In the genomic region with DNA sequence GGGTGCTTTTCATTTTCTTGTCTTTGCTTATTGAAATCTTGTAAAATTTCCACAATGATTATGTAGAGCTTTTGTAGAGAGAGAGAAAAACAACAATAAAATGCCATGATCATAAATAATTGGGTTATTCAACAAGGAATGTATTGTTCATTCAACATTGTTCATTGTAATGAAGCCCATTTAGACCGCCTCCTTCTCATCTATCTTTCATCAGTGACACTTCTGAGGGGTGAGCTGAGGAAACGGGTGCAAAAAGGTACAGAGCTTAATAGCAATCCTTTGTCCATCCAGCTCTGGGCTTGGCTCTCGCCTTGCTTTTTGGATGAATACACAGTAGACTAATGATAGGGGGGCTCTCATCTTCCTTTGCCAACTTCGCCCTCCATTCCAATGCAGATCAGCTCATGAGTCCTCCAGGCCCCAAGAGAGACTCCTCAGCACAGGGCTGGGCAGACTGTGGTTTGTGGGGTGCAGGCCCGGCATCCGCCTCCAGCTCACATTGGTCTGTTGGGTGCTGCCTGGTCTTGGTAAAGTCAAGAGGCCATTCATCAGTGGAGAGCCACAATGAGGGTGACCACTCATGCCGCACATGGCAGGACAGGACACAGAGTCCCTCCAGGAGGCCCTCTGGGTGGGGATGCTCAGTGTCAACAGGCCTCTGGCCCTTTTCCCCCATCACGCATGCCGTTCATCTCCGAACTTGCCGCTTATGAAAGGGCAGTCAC, we compare ENCODE assay signal across 24 cellular contexts. TPM values are rescaled to one million over a fixed set of nuclear protein-coding genes. Genes with fewer than 3 reads are reported as not detected.
DNase-seq lines count a peak whose midpoint lies in the region; ATAC-seq and TF ChIP-seq lines count a peak whose summit lies in the region.
"Had no signal": no experiment of that assay in that cellular context is flagged by ENCODE, and none has a peak within 500 bp of the region (broad histone marks: within the 10 kb centered on the region; RNA-seq: fewer than 3 reads in every experiment).

No MANE protein-coding gene starts in this region.

- no peak for TF ChIP-seq POLR2A in body of pancreas (IDR thresholded peaks at IDR 0.05)

- no peaks in the 10 kb centered on the region for H3K36me3 ChIP-seq in body of pancreas (replicated peaks in 1 of 2; ENCODE audit: insufficient read depth in 1 of 2, low read depth in 2 of 2)

- WGBS in body of pancreas, 2 donors: 87 to 88% methylated on average over 9 to 11 of the region's 11 CpGs

- peaks cover 7% of the 10 kb centered on the region for H3K4me1 ChIP-seq in body of pancreas
- H3K4me1 ChIP-seq: A549 had no signal

- H3K27ac ChIP-seq in caudate nucleus (ENCODE audit: low read depth, low read length) (peak overlapping the region; percentile 92), body of pancreas (no peak overlapping the region)
- H3K27ac ChIP-seq: A549 had no signal

- DNase-seq in caudate nucleus (lab: John Stamatoyannopoulos, UW) (peak in 16 of 61 donors; percentile 13 to 63 (median 44)), hippocampal formation (lab: John Stamatoyannopoulos, UW) (peak; percentile 43 to 50), putamen (ENCODE audit: low spot score) (peak; percentile 79), DMS114 treated with DMSO at 0.1 percent for 48 hours (lab: John Stamatoyannopoulos, UW; ENCODE audit: unreplicated experiment) (no peak), body of pancreas (no peak)
- no peak for DNase-seq in stimulated activated CD4-positive, alpha-beta T cell treated with anti-CD3 and anti-CD28 coated beads, Interleukin-4, amount 100 ng/mL, for 4 hours
- DNase-seq: AML-193; CD4-positive, alpha-beta memory T cell; COR-L47; HCEC 1CT; Kasumi-1; NCI-H1092 treated with DMSO at 0.1 percent for 48 hours; NCI-H146; NCI-H1930; NCI-H2107; NCI-H446 treated with DMSO at 0.1 percent for 48 hours; NCI-H526; NCI-H82; NK-92 treated with Interleukin-12 subunit alpha and Interleukin-12 subunit beta, amount 100 ng/mL, for 24 hours; PC-3; SK-N-SH had no signal

- H3K9me3 ChIP-seq in body of pancreas: no peaks in the 10 kb centered on the region
- H3K9me3 ChIP-seq: SK-N-SH had no signal

- H3K27me3 ChIP-seq in body of pancreas: no peaks in the 10 kb centered on the region

- H3K4me3 ChIP-seq in body of pancreas: no peak overlapping the region
- H3K4me3 ChIP-seq: A549 had no signal

- TF ChIP-seq CTCF in body of pancreas (IDR thresholded peaks at IDR 0.05): no peak

- intact Hi-C loops in body of pancreas (cut with DNase I): no loop called here

- no peak for ATAC-seq in GM21515 (IDR thresholded peaks at IDR 0.05; ENCODE audit: unreplicated experiment)
- ATAC-seq in body of pancreas: no peak
- ATAC-seq: A549, PC-3 had no signal

RNA-seq across cellular contexts. Expression of gene PPA1, which starts 17.9 kb away (rescaled TPM):
- total RNA-seq in body of pancreas: 100 to 1,000 TPM; 101 to 108 TPM

RNA-seq across cellular contexts. Expression of gene NPFFR1, which starts 32.7 kb away (rescaled TPM):
- not detected for total RNA-seq in body of pancreas
- total RNA-seq: CD4-positive, alpha-beta memory T cell; M059J; PC-3 had no signal

Comparison
In these comparisons a context has a peak if more than half of its experiments do, and no peak if none do; other contexts are left out.
1. DNase-seq: peak in hippocampal formation (2 of 2) and putamen (single experiment); none in DMS114 treated with DMSO at 0.1 percent for 48 hours (single experiment), stimulated activated CD4-positive, alpha-beta T cell treated with anti-CD3 and anti-CD28 coated beads, Interleukin-4, amount 100 ng/mL, for 4 hours (0 of 2) and body of pancreas (0 of 4).